26 cellular contexts compared by ENCODE assay signal in genomic region chr2:157338013-157338412, GRCh38. TPM values are rescaled to one million over a fixed set of nuclear protein-coding genes. Genes with fewer than 3 reads are reported as not detected.
A peak's percentile ranks its signal among the peaks of the same experiment; 100 is the strongest.
DNase-seq lines count a peak whose midpoint lies in the region; ATAC-seq and TF ChIP-seq lines count a peak whose summit lies in the region.
"Had no signal": no experiment of that assay in that cellular context is flagged by ENCODE, and none has a peak within 500 bp of the region (broad histone marks: within the 10 kb centered on the region; RNA-seq: fewer than 3 reads in every experiment).

No MANE protein-coding gene starts in this region.

- DNase-seq in DMS 273 (lab: John Stamatoyannopoulos, UW; ENCODE audit: unreplicated experiment) (peak; percentile 9), DMS 273 treated with DMSO at 0.1 percent for 48 hours (lab: John Stamatoyannopoulos, UW) (no peak), foreskin keratinocyte (peak in 1 of 2 donors; percentile 9), chondrocyte (ENCODE audit: low spot score) (no peak), OCI-M1 (lab: John Stamatoyannopoulos, UW) (no peak), iPS-NIHi7 (ENCODE audit: extremely low spot score) (no peak)
- peak; percentile 16 for DNase-seq in activated naive CD4-positive, alpha-beta T cell treated with anti-CD3 and anti-CD28 coated beads, Interleukin-2, amount 50 U/mL, for 16 hours
- DNase-seq in activated naive CD4-positive, alpha-beta T cell treated with anti-CD3 and anti-CD28 coated beads, Interleukin-2, amount 50 U/mL, for 72 hours (ENCODE audit: low spot score in 2 of 2) = no peak
- DNase-seq: Calu3, DMS53, H9, Karpas-422, NCI-H1092, NCI-H1417 treated with DMSO at 0.1 percent for 48 hours, NCI-H187 treated with DMSO at 0.1 percent for 48 hours, NCI-H2107, NCI-H510A, NCI-H774, Right ventricle myocardium superior, RPMI8226 had no signal

- peaks cover 21 to 24% of the 10 kb centered on the region in 2 donors for H3K36me3 Mint-ChIP-seq in activated naive CD4-positive, alpha-beta T cell treated with anti-CD3 and anti-CD28 coated beads, Interleukin-2, amount 50 U/mL, for 72 hours
- no peaks in the 10 kb centered on the region for H3K36me3 Mint-ChIP-seq in chondrocyte (ENCODE audit: low read depth)

- no peak for ATAC-seq in activated naive CD4-positive, alpha-beta T cell treated with anti-CD3 and anti-CD28 coated beads, Interleukin-2, amount 50 U/mL, for 72 hours
- peak; percentile 8 for ATAC-seq in foreskin keratinocyte
- ATAC-seq: GM23338, HepG2 had no signal

- H3K27me3 ChIP-seq in foreskin keratinocyte = peaks cover 22% of the 10 kb centered on the region
- H3K27me3 ChIP-seq: SJSA1 had no signal

- peaks cover 7% of the 10 kb centered on the region for H3K27me3 Mint-ChIP-seq in chondrocyte (ENCODE audit: low read depth)
- H3K27me3 Mint-ChIP-seq: B cell had no signal

- peaks cover 15 to 23% of the 10 kb centered on the region in 2 donors for H3K9me3 Mint-ChIP-seq in activated naive CD4-positive, alpha-beta T cell treated with anti-CD3 and anti-CD28 coated beads, Interleukin-2, amount 50 U/mL, for 72 hours
- H3K9me3 Mint-ChIP-seq in chondrocyte (ENCODE audit: low read depth) = peaks cover 12% of the 10 kb centered on the region

- no peak for TF ChIP-seq CTCF in foreskin keratinocyte (conservative IDR thresholded peaks at IDR 0.05)
- TF ChIP-seq CTCF in chondrocyte (IDR thresholded peaks at IDR 0.05) = no peak

- peaks cover 3% of the 10 kb centered on the region for H3K4me1 Mint-ChIP-seq in chondrocyte (ENCODE audit: low read depth)

- H3K27ac Mint-ChIP-seq in activated naive CD4-positive, alpha-beta T cell treated with anti-CD3 and anti-CD28 coated beads, Interleukin-2, amount 50 U/mL, for 72 hours = no peak overlapping the region
- H3K27ac Mint-ChIP-seq in chondrocyte (ENCODE audit: unreplicated experiment) = no peak overlapping the region
- H3K27ac Mint-ChIP-seq: B cell, GM23338, H9 had no signal

- no peak overlapping the region for H3K27ac ChIP-seq in foreskin keratinocyte
- H3K27ac ChIP-seq: 22Rv1, C4-2B, SJSA1 had no signal

- H3K4me3 Mint-ChIP-seq in chondrocyte (ENCODE audit: unreplicated experiment) = no peak overlapping the region
- H3K4me3 Mint-ChIP-seq: B cell, GM23338, H9 had no signal

- no peaks in the 10 kb centered on the region for H3K4me1 ChIP-seq in foreskin keratinocyte
- H3K4me1 ChIP-seq: SJSA1 had no signal

RNA-seq across cellular contexts. Expression of gene ERMN, which starts 12.4 kb away (rescaled TPM):
- total RNA-seq in activated naive CD4-positive, alpha-beta T cell treated with anti-CD3 and anti-CD28 coated beads, Interleukin-2, amount 50 U/mL, for 72 hours = 1 to 10 TPM; 1.6 to 2.7 TPM
- not detected in 2 replicates for total RNA-seq in foreskin keratinocyte
- not detected in 2 replicates for polyA plus RNA-seq in foreskin keratinocyte
- total RNA-seq in chondrocyte = not detected in 3 replicates
- total RNA-seq: Calu3, HepG2, Right ventricle myocardium superior, SJSA1 had no signal
- polyA plus RNA-seq: HepG2 had no signal

Comparison
In these comparisons a context has a peak if more than half of its experiments do, and no peak if none do; other contexts are left out.
1. DNase-seq: peak in DMS 273 (single experiment) and activated naive CD4-positive, alpha-beta T cell treated with anti-CD3 and anti-CD28 coated beads, Interleukin-2, amount 50 U/mL, for 16 hours (single experiment); none in DMS 273 treated with DMSO at 0.1 percent for 48 hours (single experiment), activated naive CD4-positive, alpha-beta T cell treated with anti-CD3 and anti-CD28 coated beads, Interleukin-2, amount 50 U/mL, for 72 hours (0 of 2), chondrocyte (single experiment), OCI-M1 (single experiment) and iPS-NIHi7 (single experiment).